22 cellular contexts compared by ENCODE assay signal in genomic region chr1:92065042-92065441, GRCh38. TPM values are rescaled to one million over a fixed set of nuclear protein-coding genes. Genes with fewer than 3 reads are reported as not detected.
DNase-seq lines count a peak whose midpoint lies in the region; ATAC-seq and TF ChIP-seq lines count a peak whose summit lies in the region.
"Had no signal": no experiment of that assay in that cellular context is flagged by ENCODE, and none has a peak within 500 bp of the region (broad histone marks: within the 10 kb centered on the region; RNA-seq: fewer than 3 reads in every experiment).

No MANE protein-coding gene starts in this region.

- no peaks in the 10 kb centered on the region for H3K36me3 ChIP-seq in A673 (ENCODE audit: insufficient read depth, low read length, poor library complexity, severe bottlenecking)
- H3K36me3 ChIP-seq in GM23338 (ENCODE audit: insufficient read depth) = no peaks in the 10 kb centered on the region
- no peaks in the 10 kb centered on the region for H3K36me3 ChIP-seq in OCI-LY3 (replicated peaks; ENCODE audit: low read depth, low read length)
- H3K36me3 ChIP-seq in lower lobe of right lung = no peaks in the 10 kb centered on the region
- H3K36me3 ChIP-seq: BLaER1 treated with 17β-estradiol and CSF1 and Interleukin-3, amounts not matched to agents 10 nM and 100 nM; heart right ventricle; uterus had no signal

- H3K4me1 Mint-ChIP-seq in GM23338 = no peaks in the 10 kb centered on the region
- no peaks in the 10 kb centered on the region for H3K4me1 Mint-ChIP-seq in activated T-cell treated with anti-CD3 and anti-CD28 coated beads, Interleukin-2, amount 50 U/mL, for 72 hours (ENCODE audit: low read depth)

- TF ChIP-seq CTCF in A673 (conservative IDR thresholded peaks at IDR 0.05; ENCODE audit: low read depth, low read length) = peak; percentile 19; the same call in 1 of the 2 replicates
- TF ChIP-seq CTCF in GM23338 (conservative IDR thresholded peaks at IDR 0.05; ENCODE audit: low read depth in 2 of 2) = peak; percentile 17 to 51; a peak in 2 of 4 replicates
- TF ChIP-seq CTCF in OCI-LY3 (IDR thresholded peaks at IDR 0.05; ENCODE audit: low read depth, low read length) = peak; percentile 32
- no peak for TF ChIP-seq CTCF in choroid plexus epithelial cell (conservative IDR thresholded peaks at IDR 0.05; ENCODE audit: low read depth, low read length)
- TF ChIP-seq CTCF in lower lobe of right lung (IDR thresholded peaks at IDR 0.05) = no peak

- H3K36me3 Mint-ChIP-seq in GM23338 (ENCODE audit: low read depth) = no peaks in the 10 kb centered on the region
- no peaks in the 10 kb centered on the region for H3K36me3 Mint-ChIP-seq in activated T-cell treated with anti-CD3 and anti-CD28 coated beads, Interleukin-2, amount 50 U/mL, for 72 hours (ENCODE audit: insufficient read depth in 2 of 2)

- ATAC-seq in GM23338 (peak; percentile 70), lower lobe of right lung (no peak)
- no peak for ATAC-seq in activated T-cell treated with anti-CD3 and anti-CD28 coated beads, Interleukin-2, amount 50 U/mL, for 72 hours (replicated peaks in 1 of 2)
- ATAC-seq: heart right ventricle, left cardiac atrium had no signal

- H3K9me2 ChIP-seq in GM23338 (ENCODE audit: insufficient read depth) = no peaks in the 10 kb centered on the region

- H3K79me2 ChIP-seq in GM23338 (replicated peaks; ENCODE audit: insufficient read depth) = no peaks in the 10 kb centered on the region
- no peaks in the 10 kb centered on the region for H3K79me2 ChIP-seq in OCI-LY3 (ENCODE audit: low read length)
- H3K79me2 ChIP-seq: parathyroid adenoma had no signal

- H3K4me1 ChIP-seq in A673 (ENCODE audit: insufficient read depth, low read length, poor library complexity, severe bottlenecking) = no peaks in the 10 kb centered on the region
- no peaks in the 10 kb centered on the region for H3K4me1 ChIP-seq in GM23338 (ENCODE audit: insufficient read depth)
- H3K4me1 ChIP-seq in OCI-LY3 (ENCODE audit: low read length) = no peaks in the 10 kb centered on the region
- no peaks in the 10 kb centered on the region for H3K4me1 ChIP-seq in lower lobe of right lung
- H3K4me1 ChIP-seq: BLaER1 treated with 17β-estradiol and CSF1 and Interleukin-3, amounts not matched to agents 10 nM and 100 nM; heart right ventricle; parathyroid adenoma; uterus had no signal

- DNase-seq in A673 (ENCODE audit: low spot score) = no peak
- DNase-seq in GM23338 (ENCODE audit: low spot score) = peak; percentile 32
- peak; percentile 5 for DNase-seq in choroid plexus epithelial cell (ENCODE audit: low read depth)
- no peak for DNase-seq in foreskin melanocyte
- no peak for DNase-seq in DMS153 treated with DMSO at 0.1 percent for 48 hours (lab: John Stamatoyannopoulos, UW; ENCODE audit: unreplicated experiment)
- DNase-seq in lower lobe of right lung = no peak
- DNase-seq in activated T-cell treated with anti-CD3 and anti-CD28 coated beads, Interleukin-2, amount 50 U/mL, for 72 hours = no peak
- DNase-seq: activated CD8-positive, alpha-beta memory T cell treated with anti-CD3 and anti-CD28 coated beads for 24 hours; activated effector memory CD4-positive, alpha-beta T cell treated with anti-CD3 and anti-CD28 coated beads, Interleukin-2, amount 50 U/mL, for 16 hours; heart right ventricle; left cardiac atrium; NCI-H2029 treated with DMSO at 0.1 percent for 48 hours; NCI-H69; SHP77 treated with DMSO at 0.1 percent for 48 hours; small intestine; stimulated activated naive CD4-positive, alpha-beta T cell treated with Interleukin-2 at 50 U/mL for 16 hours; uterus had no signal

- no peaks in the 10 kb centered on the region for H4K20me1 ChIP-seq in GM23338 (replicated peaks; ENCODE audit: insufficient read depth)
- H4K20me1 ChIP-seq in OCI-LY3 (ENCODE audit: insufficient read depth, low read length) = no peaks in the 10 kb centered on the region
- H4K20me1 ChIP-seq: BLaER1 treated with 17β-estradiol and CSF1 and Interleukin-3, amounts not matched to agents 10 nM and 100 nM had no signal

- no peak overlapping the region for H3K27ac Mint-ChIP-seq in GM23338
- H3K27ac Mint-ChIP-seq in activated T-cell treated with anti-CD3 and anti-CD28 coated beads, Interleukin-2, amount 50 U/mL, for 72 hours = no peak overlapping the region

- H3K27ac ChIP-seq in A673 (ENCODE audit: low read depth, low read length, poor library complexity, severe bottlenecking) (no peak overlapping the region), GM23338 (ENCODE audit: low read depth) (no peak overlapping the region), OCI-LY3 (ENCODE audit: low read length) (no peak overlapping the region), lower lobe of right lung (no peak overlapping the region)
- H3K27ac ChIP-seq: BLaER1 treated with 17β-estradiol and CSF1 and Interleukin-3, amounts not matched to agents 10 nM and 100 nM; heart right ventricle; KMS-11; parathyroid adenoma; uterus had no signal

- H3K27me3 Mint-ChIP-seq in GM23338 (ENCODE audit: insufficient read depth, low read depth, poor library complexity) = peaks cover 2% of the 10 kb centered on the region
- H3K27me3 Mint-ChIP-seq in activated T-cell treated with anti-CD3 and anti-CD28 coated beads, Interleukin-2, amount 50 U/mL, for 72 hours (ENCODE audit: low read depth) = no peaks in the 10 kb centered on the region

- H3F3A ChIP-seq in GM23338 (replicated peaks; ENCODE audit: low read depth) = no peaks in the 10 kb centered on the region

- H3K9ac ChIP-seq in OCI-LY3 (ENCODE audit: low read length) = no peak overlapping the region
- H3K9ac ChIP-seq: BLaER1 treated with 17β-estradiol and CSF1 and Interleukin-3, amounts not matched to agents 10 nM and 100 nM; KMS-11; parathyroid adenoma had no signal

- H3K4me2 ChIP-seq in GM23338 = no peak overlapping the region
- H3K4me2 ChIP-seq in OCI-LY3 (ENCODE audit: low read length) = no peak overlapping the region
- H3K4me2 ChIP-seq: BLaER1 treated with 17β-estradiol and CSF1 and Interleukin-3, amounts not matched to agents 10 nM and 100 nM; KMS-11 had no signal

- H2AFZ ChIP-seq in GM23338 = no peak overlapping the region
- H2AFZ ChIP-seq in OCI-LY3 (ENCODE audit: low read depth, low read length) = no peak overlapping the region
- H2AFZ ChIP-seq: parathyroid adenoma had no signal

- H3K4me3 ChIP-seq in A673 (ENCODE audit: low read depth, low read length, poor library complexity, severe bottlenecking) (no peak overlapping the region), GM23338 (no peak overlapping the region), OCI-LY3 (ENCODE audit: low read length) (no peak overlapping the region), choroid plexus epithelial cell (ENCODE audit: low read depth, low read length) (no peak overlapping the region), lower lobe of right lung (no peak overlapping the region)
- H3K4me3 ChIP-seq: BLaER1 treated with 17β-estradiol and CSF1 and Interleukin-3, amounts not matched to agents 10 nM and 100 nM; heart right ventricle; uterus had no signal

- H3K4me3 Mint-ChIP-seq in GM23338 = no peak overlapping the region
- no peak overlapping the region for H3K4me3 Mint-ChIP-seq in activated T-cell treated with anti-CD3 and anti-CD28 coated beads, Interleukin-2, amount 50 U/mL, for 72 hours

- POLR2A ChIA-PET in A673 (lab: Charles Lee; ENCODE audit: low non-redundant PET) = no interaction called here

- no TSS peak for BruUV-seq in A673 (replicated peaks; lab: Mats Ljungman, UMichigan)

- intact Hi-C loops in A673 (cut with micrococcal nuclease; ENCODE audit: unreplicated experiment) = no loop called here
- intact Hi-C loops in lower lobe of right lung (cut with DNase I) = no loop called here

- no peaks in the 10 kb centered on the region for H3K27me3 ChIP-seq in A673 (replicated peaks; ENCODE audit: insufficient read depth, low read depth, low read length, poor library complexity)
- H3K27me3 ChIP-seq in GM23338 (ENCODE audit: insufficient read depth) = no peaks in the 10 kb centered on the region
- no peaks in the 10 kb centered on the region for H3K27me3 ChIP-seq in OCI-LY3 (ENCODE audit: low read depth, low read length)
- H3K27me3 ChIP-seq in lower lobe of right lung (ENCODE audit: low read depth) = no peaks in the 10 kb centered on the region
- H3K27me3 ChIP-seq: BLaER1 treated with 17β-estradiol and CSF1 and Interleukin-3, amounts not matched to agents 10 nM and 100 nM; heart right ventricle; uterus had no signal

- CTCF ChIA-PET in A673 (lab: Charles Lee) = no interaction called here

- H3K9me3 ChIP-seq in A673 (ENCODE audit: low read depth, low read length, poor library complexity, severe bottlenecking) (no peaks in the 10 kb centered on the region), OCI-LY3 (ENCODE audit: insufficient read depth, low read length) (no peaks in the 10 kb centered on the region), lower lobe of right lung (no peaks in the 10 kb centered on the region)
- H3K9me3 ChIP-seq: BLaER1 treated with 17β-estradiol and CSF1 and Interleukin-3, amounts not matched to agents 10 nM and 100 nM; heart right ventricle; uterus had no signal

- no peaks in the 10 kb centered on the region for H3K9me3 Mint-ChIP-seq in GM23338
- H3K9me3 Mint-ChIP-seq in activated T-cell treated with anti-CD3 and anti-CD28 coated beads, Interleukin-2, amount 50 U/mL, for 72 hours = no peaks in the 10 kb centered on the region

TF ChIP-seq in GM23338, 12 proteins besides CTCF, POLR2A, EP300 and RAD21 (continues in another document):
- TF ChIP-seq EZH2 (IDR thresholded peaks at IDR 0.05; ENCODE audit: low read depth, unreplicated experiment) = no peak

RNA-seq across cellular contexts. Expression of gene SETSIP, which starts 10.2 kb away (rescaled TPM):
- total RNA-seq in A673 (2021) (0.47 TPM in 1 of 2 replicates, not detected in the other), lower lobe of right lung (not detected)
- total RNA-seq in GM23338 (2014; rRNA removed; shearing (Covaris generic)) = 0.89 and 0.94 TPM in 2 replicates
- polyA plus RNA-seq in GM23338 (2016; fragmentation: Nextera tagmentation; extraction: Ambion mirVana) = 0.68 and 0.92 TPM in 2 replicates
- total RNA-seq in activated T-cell treated with anti-CD3 and anti-CD28 coated beads, Interleukin-2, amount 50 U/mL, for 72 hours = not detected
- total RNA-seq: Daoy, heart right ventricle, left cardiac atrium, uterus had no signal
- polyA plus RNA-seq: heart right ventricle, small intestine had no signal

RNA-seq across cellular contexts. Expression of gene BTBD8, which starts 15.1 kb away (rescaled TPM):
- total RNA-seq in A673 (2021) (1.4 and 3.1 TPM in 2 replicates), lower lobe of right lung (5.5 TPM)
- total RNA-seq in GM23338 (2014; rRNA removed; shearing (Covaris generic)) = 2.3 and 4.1 TPM in 2 replicates
- 2.9 and 3.0 TPM in 2 replicates for polyA plus RNA-seq in GM23338 (2016; fragmentation: Nextera tagmentation; extraction: Ambion mirVana)
- 1 to 10 TPM; 3.1 to 3.3 TPM for total RNA-seq in activated T-cell treated with anti-CD3 and anti-CD28 coated beads, Interleukin-2, amount 50 U/mL, for 72 hours

RNA-seq across cellular contexts. Expression of gene EPHX4, which starts 35.3 kb away (rescaled TPM):
- 0.64 and 0.85 TPM in 2 replicates for total RNA-seq in A673 (2021)
- 1.1 TPM in 1 of 2 replicates, not detected in the other for total RNA-seq in GM23338 (2014; rRNA removed; shearing (Covaris generic))
- polyA plus RNA-seq in GM23338 (2016; fragmentation: Nextera tagmentation; extraction: Ambion mirVana) = 1.1 and 1.3 TPM in 2 replicates
- 0.59 TPM for total RNA-seq in lower lobe of right lung
- under 1 TPM; 0.49 to 0.67 TPM for total RNA-seq in activated T-cell treated with anti-CD3 and anti-CD28 coated beads, Interleukin-2, amount 50 U/mL, for 72 hours

Comparison
In these comparisons a context has a peak if more than half of its experiments do, and no peak if none do; other contexts are left out.
1. DNase-seq: peak in GM23338 (single experiment) and choroid plexus epithelial cell (single experiment); none in A673 (single experiment), foreskin melanocyte (single experiment), DMS153 treated with DMSO at 0.1 percent for 48 hours (single experiment), lower lobe of right lung (single experiment) and activated T-cell treated with anti-CD3 and anti-CD28 coated beads, Interleukin-2, amount 50 U/mL, for 72 hours (0 of 2).
2. CTCF ChIP-seq: peak in A673 (single experiment), GM23338 (2 of 2) and OCI-LY3 (single experiment); none in choroid plexus epithelial cell (single experiment) and lower lobe of right lung (single experiment).